ENCODE assay signal across 15 cellular contexts in the genomic region with DNA sequence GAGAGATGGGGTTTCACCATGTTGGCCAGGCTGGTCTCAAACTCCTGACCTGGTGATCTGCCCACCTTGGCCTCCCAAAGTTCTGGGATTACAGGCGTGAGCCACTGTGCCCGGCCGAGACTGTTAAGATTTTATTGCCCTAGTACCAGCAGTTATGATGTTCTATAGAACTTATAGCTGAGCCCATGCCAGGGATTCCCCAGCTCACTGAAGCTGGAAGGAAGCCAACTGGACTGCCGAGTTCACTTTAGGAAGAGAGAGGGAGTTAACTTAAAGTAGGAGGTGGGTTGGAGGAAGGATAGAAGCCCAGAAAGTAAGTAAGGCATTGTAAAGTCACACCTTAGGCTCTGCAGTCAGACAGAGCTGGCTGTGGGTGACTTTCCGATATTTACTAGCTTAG.
DNase-seq lines count a peak whose midpoint lies in the region; ATAC-seq and TF ChIP-seq lines count a peak whose summit lies in the region.
"Had no signal": no experiment of that assay in that cellular context is flagged by ENCODE, and none has a peak within 500 bp of the region (broad histone marks: within the 10 kb centered on the region; RNA-seq: fewer than 3 reads in every experiment).

No MANE protein-coding gene starts in this region.

- H3K36me3 ChIP-seq in uterus, result no peaks in the 10 kb centered on the region
- H3K36me3 ChIP-seq: BE2C had no signal

- TF ChIP-seq CTCF in Calu3 (IDR thresholded peaks at IDR 0.05; ENCODE audit: unreplicated experiment) (no peak), choroid plexus epithelial cell (conservative IDR thresholded peaks at IDR 0.05; ENCODE audit: low read depth, low read length) (no peak), mesothelial cell of epicardium (IDR thresholded peaks at IDR 0.05; ENCODE audit: unreplicated experiment) (no peak), uterus (IDR thresholded peaks at IDR 0.05) (no peak)

- ATAC-seq in GM19455 (IDR thresholded peaks at IDR 0.05; ENCODE audit: unreplicated experiment) (no peak), HG03196 (IDR thresholded peaks at IDR 0.05; ENCODE audit: unreplicated experiment) (no peak), HG03354 (IDR thresholded peaks at IDR 0.05; ENCODE audit: poor library complexity, severe bottlenecking, unreplicated experiment) (no peak)
- ATAC-seq: Panc1, T-cell had no signal

- H3K27ac Mint-ChIP-seq in Calu3 (ENCODE audit: unreplicated experiment) (no peak overlapping the region), mesothelial cell of epicardium (peak overlapping the region; percentile 44)
- H3K27ac Mint-ChIP-seq: CD4-positive, alpha-beta T cell; T-cell had no signal

- H3K4me3 Mint-ChIP-seq in Calu3 (ENCODE audit: low read depth, unreplicated experiment) (no peak overlapping the region), mesothelial cell of epicardium (no peak overlapping the region)
- H3K4me3 Mint-ChIP-seq: CD4-positive, alpha-beta T cell; T-cell had no signal

- H3K4me3 ChIP-seq in choroid plexus epithelial cell (ENCODE audit: low read depth, low read length) (no peak overlapping the region), uterus (no peak overlapping the region)

- no peaks in the 10 kb centered on the region for H3K36me3 Mint-ChIP-seq in Calu3 (ENCODE audit: insufficient read depth, unreplicated experiment)
- H3K36me3 Mint-ChIP-seq in mesothelial cell of epicardium, result no peaks in the 10 kb centered on the region

- H3K27me3 Mint-ChIP-seq in Calu3 (ENCODE audit: unreplicated experiment), result no peaks in the 10 kb centered on the region
- H3K27me3 Mint-ChIP-seq in mesothelial cell of epicardium (ENCODE audit: low read depth), result no peaks in the 10 kb centered on the region
- H3K27me3 Mint-ChIP-seq: CD4-positive, alpha-beta T cell; T-cell had no signal

- peak; percentile 19 for DNase-seq in Calu3
- peak; percentile 12 for DNase-seq in EH (ENCODE audit: low read depth)
- peak; percentile 45 for DNase-seq in choroid plexus epithelial cell (ENCODE audit: low read depth)
- DNase-seq in mesothelial cell of epicardium (ENCODE audit: low spot score in 2 of 2, unreplicated experiment in 2 of 2), result no peak
- DNase-seq in uterus, result no peak
- DNase-seq: BE2C; CD4-positive, alpha-beta T cell; DMS79; HCEC 1CT; NCI-H1048; T-cell had no signal

- H3K9me3 ChIP-seq in uterus, result no peaks in the 10 kb centered on the region
- H3K9me3 ChIP-seq: BE2C had no signal

- H3K4me1 Mint-ChIP-seq in Calu3 (ENCODE audit: low read depth, unreplicated experiment) (peaks cover 27% of the 10 kb centered on the region), mesothelial cell of epicardium (peaks cover 60% of the 10 kb centered on the region)

- H3K27me3 ChIP-seq in uterus, result no peaks in the 10 kb centered on the region
- H3K27me3 ChIP-seq: BE2C had no signal

- CTCF ChIA-PET in Calu3 (lab: Charles Lee), result interaction anchor here (0.7 kb wide), 1 partner anchor 322 kb away, joined by 7 read pairs; no protein-coding TSS in a partner anchor

- H3K9me3 Mint-ChIP-seq in Calu3 (ENCODE audit: low read depth, unreplicated experiment) (no peaks in the 10 kb centered on the region), mesothelial cell of epicardium (no peaks in the 10 kb centered on the region)
- H3K9me3 Mint-ChIP-seq: CD4-positive, alpha-beta T cell; T-cell had no signal

- no peak for TF ChIP-seq POLR2A in uterus (IDR thresholded peaks at IDR 0.05)

- BruUV-seq in Calu3 (replicated peaks; lab: Mats Ljungman, UMichigan), result no TSS peak

- intact Hi-C loops in Calu3 (cut with micrococcal nuclease; ENCODE audit: unreplicated experiment), result no loop called here
- intact Hi-C loops in uterus (cut with DNase I; ENCODE audit: low total_unique reads), result no loop called here

- no peak overlapping the region for H3K27ac ChIP-seq in uterus

- no peaks in the 10 kb centered on the region for H3K4me1 ChIP-seq in uterus
- H3K4me1 ChIP-seq: BE2C had no signal

Comparison
In these comparisons a context has a peak if more than half of its experiments do, and no peak if none do; other contexts are left out.
1. DNase-seq: peak in Calu3 (single experiment), EH (single experiment) and choroid plexus epithelial cell (single experiment); none in mesothelial cell of epicardium (0 of 2) and uterus (0 of 2).